ENCODE assay signal across 11 cellular contexts in the genomic region with DNA sequence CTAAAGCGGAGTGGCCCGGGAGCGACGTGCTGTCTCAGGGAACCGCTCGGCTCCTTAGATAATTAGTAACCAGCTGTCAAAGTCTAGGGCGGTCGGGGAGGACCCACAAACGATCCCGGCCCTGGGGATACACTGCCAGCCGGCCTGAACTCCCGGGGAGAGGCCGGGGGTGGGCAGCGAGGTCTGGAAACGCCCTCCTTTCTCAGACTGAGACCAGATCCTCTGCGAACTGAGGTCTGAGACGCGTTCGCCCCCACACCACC. TPM values are rescaled to one million over a fixed set of nuclear protein-coding genes. Genes with fewer than 3 reads are reported as not detected.
DNase-seq lines count a peak whose midpoint lies in the region; ATAC-seq and TF ChIP-seq lines count a peak whose summit lies in the region.
"Had no signal": no experiment of that assay in that cellular context is flagged by ENCODE, and none has a peak within 500 bp of the region (broad histone marks: within the 10 kb centered on the region; RNA-seq: fewer than 3 reads in every experiment).

No MANE protein-coding gene starts in this region.

- H3K4me3 ChIP-seq in left lung (peak overlapping the region; percentile 30 to 33), testis (peak overlapping the region; percentile 40)

- no peaks in the 10 kb centered on the region for H3K36me3 ChIP-seq in left lung
- H3K36me3 ChIP-seq in testis (ENCODE audit: low read depth, missing control alignments), result no peaks in the 10 kb centered on the region

- no peaks in the 10 kb centered on the region for H3K9me3 ChIP-seq in left lung
- H3K9me3 ChIP-seq in testis, result no peaks in the 10 kb centered on the region

- H3K27me3 Mint-ChIP-seq in activated T-cell treated with anti-CD3 and anti-CD28 coated beads, Interleukin-2, amount 50 U/mL, for 4 hours (ENCODE audit: low read depth), result peaks cover 81% of the 10 kb centered on the region
- peaks cover 74% of the 10 kb centered on the region for H3K27me3 Mint-ChIP-seq in activated T-helper 1 cell treated with anti-CD3 and anti-CD28 coated beads, Interleukin-12 subunit alpha, Interleukin-12 subunit beta, Interleukin-2, Interleukin-4 antibody, amounts not matched to agents 30 ng/mL and 10 ng/mL and 1 ng/mL, durations not matched to agents 14 hours and 24 hours and 36 hours (ENCODE audit: insufficient read depth)

- H3K27ac ChIP-seq in left lung (peak overlapping the region; percentile 68 to 76), testis (no peak overlapping the region)

- no peak for TF ChIP-seq POLR2A in testis (IDR thresholded peaks at IDR 0.05)

- DNase-seq in activated T-cell treated with anti-CD3 and anti-CD28 coated beads, Interleukin-2, amount 50 U/mL, for 4 hours, result no peak
- DNase-seq in activated T-cell treated with anti-CD3 and anti-CD28 coated beads, Interleukin-2, amount 50 U/mL, for 1 hour, result no peak
- no peak for DNase-seq in activated T-helper 1 cell treated with anti-CD3 and anti-CD28 coated beads, Interleukin-12 subunit alpha, Interleukin-12 subunit beta, Interleukin-2, Interleukin-4 antibody, amounts not matched to agents 30 ng/mL and 10 ng/mL and 1 ng/mL, durations not matched to agents 14 hours and 24 hours and 36 hours (ENCODE audit: low spot score)
- DNase-seq in left lung, result no peak
- DNase-seq in testis, result no peak
- no peak for DNase-seq in NCI-H1092 (lab: John Stamatoyannopoulos, UW)
- no peak for DNase-seq in ecto neural progenitor cell (ENCODE audit: low spot score)
- DNase-seq: activated CD4-positive, alpha-beta T cell treated with anti-CD3 and anti-CD28 coated beads, Interleukin-2, amount 10 ng/mL, durations not matched to agents 7 days and 5 days; NCI-H1105 had no signal

- no peak overlapping the region for H3K27ac Mint-ChIP-seq in activated T-helper 1 cell treated with anti-CD3 and anti-CD28 coated beads, Interleukin-12 subunit alpha, Interleukin-12 subunit beta, Interleukin-2, Interleukin-4 antibody, amounts not matched to agents 30 ng/mL and 10 ng/mL and 1 ng/mL, durations not matched to agents 14 hours and 24 hours and 36 hours
- H3K27ac Mint-ChIP-seq: activated CD4-positive, alpha-beta T cell treated with anti-CD3 and anti-CD28 coated beads, Interleukin-2, amount 10 ng/mL, durations not matched to agents 7 days and 5 days had no signal

- TF ChIP-seq CTCF in left lung (IDR thresholded peaks at IDR 0.05), result no peak
- no peak for TF ChIP-seq CTCF in testis (IDR thresholded peaks at IDR 0.05)

- peaks cover 24% of the 10 kb centered on the region for H3K4me1 Mint-ChIP-seq in activated T-cell treated with anti-CD3 and anti-CD28 coated beads, Interleukin-2, amount 50 U/mL, for 4 hours (ENCODE audit: low read depth)
- H3K4me1 Mint-ChIP-seq in activated T-helper 1 cell treated with anti-CD3 and anti-CD28 coated beads, Interleukin-12 subunit alpha, Interleukin-12 subunit beta, Interleukin-2, Interleukin-4 antibody, amounts not matched to agents 30 ng/mL and 10 ng/mL and 1 ng/mL, durations not matched to agents 14 hours and 24 hours and 36 hours (ENCODE audit: low read depth), result peaks cover 32% of the 10 kb centered on the region

- H3K36me3 Mint-ChIP-seq in activated T-cell treated with anti-CD3 and anti-CD28 coated beads, Interleukin-2, amount 50 U/mL, for 4 hours (ENCODE audit: insufficient read depth), result no peaks in the 10 kb centered on the region
- peaks cover 2% of the 10 kb centered on the region for H3K36me3 Mint-ChIP-seq in activated T-helper 1 cell treated with anti-CD3 and anti-CD28 coated beads, Interleukin-12 subunit alpha, Interleukin-12 subunit beta, Interleukin-2, Interleukin-4 antibody, amounts not matched to agents 30 ng/mL and 10 ng/mL and 1 ng/mL, durations not matched to agents 14 hours and 24 hours and 36 hours (ENCODE audit: low read depth)

- intact Hi-C loops in activated T-helper 1 cell treated with anti-CD3 and anti-CD28 coated beads, Interleukin-12 subunit alpha, Interleukin-12 subunit beta, Interleukin-2, Interleukin-4 antibody, amounts not matched to agents 30 ng/mL and 10 ng/mL and 1 ng/mL, durations not matched to agents 14 hours and 24 hours and 36 hours (cut with micrococcal nuclease), result loop anchor here (5.0 to 10.0 kb wide), 3 partner anchors 46 to 831 kb away; a partner anchor contains a TSS
- intact Hi-C loops in left lung (cut with DNase I), result no loop called here
- intact Hi-C loops in testis (cut with DNase I; ENCODE audit: low total_unique reads), result no loop called here

- WGBS in testis, 2 donors, result 1% methylated on average over 19 of the region's 19 CpGs; no CpG with 5 or more reads in 1 of the 2 donors

- no peaks in the 10 kb centered on the region for H3K9me3 Mint-ChIP-seq in activated T-cell treated with anti-CD3 and anti-CD28 coated beads, Interleukin-2, amount 50 U/mL, for 4 hours
- no peaks in the 10 kb centered on the region for H3K9me3 Mint-ChIP-seq in activated T-helper 1 cell treated with anti-CD3 and anti-CD28 coated beads, Interleukin-12 subunit alpha, Interleukin-12 subunit beta, Interleukin-2, Interleukin-4 antibody, amounts not matched to agents 30 ng/mL and 10 ng/mL and 1 ng/mL, durations not matched to agents 14 hours and 24 hours and 36 hours
- H3K9me3 Mint-ChIP-seq: activated CD4-positive, alpha-beta T cell treated with anti-CD3 and anti-CD28 coated beads, Interleukin-2, amount 10 ng/mL, durations not matched to agents 7 days and 5 days had no signal

- peaks cover 74 to 100% of the 10 kb centered on the region in 2 donors for H3K27me3 ChIP-seq in left lung
- H3K27me3 ChIP-seq in testis, result peaks cover 6% of the 10 kb centered on the region

- H3K4me3 Mint-ChIP-seq in activated T-cell treated with anti-CD3 and anti-CD28 coated beads, Interleukin-2, amount 50 U/mL, for 4 hours, result peak overlapping the region; percentile 29
- H3K4me3 Mint-ChIP-seq in activated T-helper 1 cell treated with anti-CD3 and anti-CD28 coated beads, Interleukin-12 subunit alpha, Interleukin-12 subunit beta, Interleukin-2, Interleukin-4 antibody, amounts not matched to agents 30 ng/mL and 10 ng/mL and 1 ng/mL, durations not matched to agents 14 hours and 24 hours and 36 hours, result peak overlapping the region; percentile 69
- H3K4me3 Mint-ChIP-seq: activated CD4-positive, alpha-beta T cell treated with anti-CD3 and anti-CD28 coated beads, Interleukin-2, amount 10 ng/mL, durations not matched to agents 7 days and 5 days had no signal

- peak in 1 of 2 donors; percentile 15 for ATAC-seq in activated T-cell treated with anti-CD3 and anti-CD28 coated beads, Interleukin-2, amount 50 U/mL, for 4 hours
- ATAC-seq in left lung, result peak; percentile 15
- no peak for ATAC-seq in HG03432 (IDR thresholded peaks at IDR 0.05; ENCODE audit: unreplicated experiment)

- H3K4me1 ChIP-seq in left lung (peaks cover 4 to 42% of the 10 kb centered on the region in 2 donors), testis (peaks cover 18% of the 10 kb centered on the region)

RNA-seq across cellular contexts. Expression of a gene that starts 1.3 kb away (rescaled TPM):
- under 1 TPM in 1 of 3 donors, not detected in 2; 0.16 TPM for total RNA-seq in activated T-cell treated with anti-CD3 and anti-CD28 coated beads, Interleukin-2, amount 50 U/mL, for 4 hours
- total RNA-seq in activated T-helper 1 cell treated with anti-CD3 and anti-CD28 coated beads, Interleukin-12 subunit alpha, Interleukin-12 subunit beta, Interleukin-2, Interleukin-4 antibody, amounts not matched to agents 30 ng/mL and 10 ng/mL and 1 ng/mL, durations not matched to agents 14 hours and 24 hours and 36 hours, result 3.2 and 3.6 TPM in 2 replicates
- 10 to 100 TPM in 1 of 2 donors, 1 to 10 TPM in 1; 9.6 to 25.2 TPM for total RNA-seq in left lung
- 1 to 10 TPM; 2.9 to 3.2 TPM for total RNA-seq in testis
- polyA plus RNA-seq in testis (ENCODE audit: insufficient read depth, low read depth, low replicate concordance), result 6.3 TPM
- total RNA-seq: H4 had no signal

Comparison
In these comparisons a context has a peak if more than half of its experiments do, and no peak if none do; other contexts are left out.
1. H3K27ac ChIP-seq: peak in left lung (2 of 2); none in testis (0 of 2).